Comparison of ENCODE assay signal across 8 cellular contexts in the genomic region with DNA sequence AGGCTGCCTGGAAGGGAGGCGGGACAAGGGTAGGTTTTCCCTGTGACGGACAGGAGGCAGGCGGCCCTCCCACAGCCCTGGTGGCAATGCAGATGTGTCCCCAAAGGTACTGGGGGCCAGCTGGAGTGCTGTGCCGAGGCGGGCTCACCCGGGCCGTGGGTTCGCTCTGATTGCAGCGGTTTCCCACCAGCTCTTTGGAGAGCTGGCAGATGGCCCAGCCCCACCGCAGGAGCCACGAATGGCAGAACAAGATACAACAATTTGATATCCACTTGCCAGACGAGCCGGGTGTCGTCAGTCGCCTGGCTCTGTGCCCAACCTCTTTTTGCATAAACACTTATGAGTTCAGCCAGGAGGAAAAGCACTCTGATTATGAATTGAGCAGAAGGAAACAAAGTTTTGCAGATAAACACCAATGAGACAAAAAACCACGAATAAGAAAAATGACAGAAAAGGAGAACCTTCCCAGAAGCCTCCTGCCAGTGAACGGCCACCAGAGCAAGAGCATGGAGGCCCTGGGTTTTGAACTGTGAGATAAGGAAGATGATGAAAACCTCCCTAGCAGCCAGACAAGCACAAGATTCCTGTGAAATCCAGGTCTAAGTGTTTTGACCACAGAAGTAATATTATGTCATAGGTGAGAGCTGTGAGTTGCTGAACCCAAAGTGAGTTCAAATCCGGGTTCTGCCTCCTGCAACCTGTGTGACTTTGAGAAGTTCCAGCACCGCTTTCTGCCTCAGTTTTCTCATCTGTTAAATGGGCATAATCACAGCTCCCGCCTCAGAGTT. TPM values are rescaled to one million over a fixed set of nuclear protein-coding genes. Genes with fewer than 3 reads are reported as not detected.
A peak's percentile ranks its signal among the peaks of the same experiment; 100 is the strongest.
DNase-seq lines count a peak whose midpoint lies in the region; FAIRE-seq and TF ChIP-seq lines count a peak whose summit lies in the region.
"Not testable (repeated sequence)": the region's sequence is repeated elsewhere in the genome, so short reads cannot be mapped to it uniquely, and the experiment has no call there.
"Had no signal": no experiment of that assay in that cellular context is flagged by ENCODE, and none has a peak within 500 bp of the region (broad histone marks: within the 10 kb centered on the region; RNA-seq: fewer than 3 reads in every experiment).

No MANE protein-coding gene starts in this region.

- not testable (repeated sequence) for H3K9me3 ChIP-seq in OCI-LY3 (ENCODE audit: insufficient read depth, low read length); right atrium auricular region; small intestine (ENCODE audit: control insufficient read depth, low read depth)

- H3K4me3 Mint-ChIP-seq in MCF 10A (ENCODE audit: unreplicated experiment): not testable (repeated sequence)

- not testable (repeated sequence) for H3K36me3 Mint-ChIP-seq in MCF 10A (ENCODE audit: insufficient read depth, unreplicated experiment)

- H3K79me2 ChIP-seq in OCI-LY3 (ENCODE audit: low read length): not testable (repeated sequence)

- BruUV-seq in MCF 10A (replicated peaks; lab: Mats Ljungman, UMichigan): not testable (repeated sequence)

- H3K27ac ChIP-seq in OCI-LY3 (ENCODE audit: low read length); right atrium auricular region; small intestine (ENCODE audit: low read depth in 1 of 2, low read length in 1 of 2): not testable (repeated sequence)

- not testable (repeated sequence) for H3K4me1 Mint-ChIP-seq in MCF 10A (ENCODE audit: insufficient read depth, unreplicated experiment)

- H3K9me3 Mint-ChIP-seq in MCF 10A (ENCODE audit: unreplicated experiment): not testable (repeated sequence)

- not testable (repeated sequence) for FAIRE-seq in small intestine (lab: Jason Lieb, UNC)

- intact Hi-C loops in MCF 10A (cut with micrococcal nuclease): not testable (repeated sequence)

- H3K27me3 ChIP-seq in GM06990 (replicated peaks; ENCODE audit: control insufficient read depth, insufficient read depth, low read length); right atrium auricular region; small intestine (ENCODE audit: control insufficient read depth in 2 of 2, insufficient read depth in 2 of 2, low read length in 2 of 2): not testable (repeated sequence)
- peaks cover 12% of the 10 kb centered on the region for H3K27me3 ChIP-seq in OCI-LY3 (ENCODE audit: low read depth, low read length)

- H3K9ac ChIP-seq in OCI-LY3 (ENCODE audit: low read length): not testable (repeated sequence)

- not testable (repeated sequence) for H3K4me1 ChIP-seq in OCI-LY3 (ENCODE audit: low read length); right atrium auricular region; small intestine (ENCODE audit: control insufficient read depth in 2 of 2, insufficient read depth in 1 of 2, low read depth in 1 of 2, low read length in 1 of 2)

- 14 to 18% (median 15%) methylated on average over 20 of the region's 20 CpGs for WGBS in small intestine, 3 donors

- POLR2A ChIA-PET in MCF 10A (lab: Yijun Ruan, JAX): not testable (repeated sequence)

- H3K36me3 ChIP-seq in GM06990 (ENCODE audit: control insufficient read depth, insufficient read depth, low read length); OCI-LY3 (replicated peaks; ENCODE audit: low read depth, low read length); right atrium auricular region; small intestine (ENCODE audit: control insufficient read depth in 2 of 2, insufficient read depth in 2 of 2, low read length in 2 of 2): not testable (repeated sequence)

- not testable (repeated sequence) for H2AFZ ChIP-seq in OCI-LY3 (ENCODE audit: low read depth, low read length)

- H3K4me2 ChIP-seq in OCI-LY3 (ENCODE audit: low read length): peak overlapping the region; percentile 25

- not testable (repeated sequence) for H3K4me3 ChIP-seq in GM06990 (replicated peaks; ENCODE audit: low read depth, low read length); small intestine (ENCODE audit: low read depth in 1 of 2, low read length in 2 of 2)
- H3K4me3 ChIP-seq in OCI-LY3 (ENCODE audit: low read length) (peak overlapping the region; percentile 1; the same call in 1 of the 2 replicates), right atrium auricular region (peak overlapping the region in 1 of 2 donors; percentile 35)

- H3K27me3 Mint-ChIP-seq in MCF 10A (ENCODE audit: insufficient read depth, unreplicated experiment): peaks cover 33% of the 10 kb centered on the region

- CTCF ChIA-PET in MCF 10A (lab: Yijun Ruan, JAX): not testable (repeated sequence)

- H4K20me1 ChIP-seq in OCI-LY3 (ENCODE audit: insufficient read depth, low read length): not testable (repeated sequence)

- DNase-seq in GM06990 (ENCODE audit: extremely low read depth, insufficient read length): peak; percentile 35
- peak; percentile 35 for DNase-seq in NCI-H1436 (lab: John Stamatoyannopoulos, UW)
- DNase-seq in activated CD8-positive, alpha-beta memory T cell treated with anti-CD3 and anti-CD28 coated beads for 1 hour (ENCODE audit: extremely low read depth in 1 of 2, low read depth in 1 of 2): peak; percentile 31 to 47
- DNase-seq in MCF 10A (ENCODE audit: unreplicated experiment): peak; percentile 4
- DNase-seq in right atrium auricular region (ENCODE audit: low spot score): peak; percentile 64
- DNase-seq in small intestine: peak; percentile 7

- not testable (repeated sequence) for H3K27ac Mint-ChIP-seq in MCF 10A (ENCODE audit: low read depth, unreplicated experiment)

- not testable (repeated sequence) for TF ChIP-seq CTCF in GM06990 (IDR thresholded peaks at IDR 0.05; ENCODE audit: insufficient read depth, low read length, poor library complexity, severe bottlenecking); OCI-LY3 (IDR thresholded peaks at IDR 0.05; ENCODE audit: low read depth, low read length); MCF 10A (IDR thresholded peaks at IDR 0.05; ENCODE audit: unreplicated experiment); right atrium auricular region (IDR thresholded peaks at IDR 0.05)

RNA-seq across cellular contexts. Expression of a gene that starts 19.9 kb away (rescaled TPM):
- total RNA-seq in MCF 10A (2022) (16.5 and 25.8 TPM in 2 replicates), right atrium auricular region (1 to 10 TPM; 2.8 to 6.0 TPM)
- polyA plus RNA-seq in small intestine: 1 to 10 TPM; 4.5 to 9.7 (median 4.9) TPM

RNA-seq across cellular contexts. Expression of a gene that starts 45.9 kb away (rescaled TPM):
- total RNA-seq in MCF 10A (2022) (28.5 and 29.1 TPM in 2 replicates), right atrium auricular region (10 to 100 TPM; 10.5 to 14.3 TPM)
- polyA plus RNA-seq in small intestine: 10 to 100 TPM in 1 of 3 donors, 1 to 10 TPM in 2; 4.6 to 35.4 (median 5.6) TPM

RNA-seq across cellular contexts. Expression of a gene that starts 51.7 kb away (rescaled TPM):
- total RNA-seq in MCF 10A (2022) (not detected in 2 replicates), right atrium auricular region (1 to 10 TPM; 5.2 to 5.4 TPM)
- polyA plus RNA-seq in small intestine: 1 to 10 TPM in 2 of 3 donors, not detected in 1; 1.1 to 2.5 TPM
- total RNA-seq: foreskin keratinocyte had no signal
- polyA plus RNA-seq: foreskin keratinocyte had no signal

Comparison
In these comparisons a context has a peak if more than half of its experiments do, and no peak if none do; other contexts are left out.
1. DNase-seq: peak in every context shown above with its lines; median percentile 64 in right atrium auricular region; 39 in activated CD8-positive, alpha-beta memory T cell treated with anti-CD3 and anti-CD28 coated beads for 1 hour; 35 in GM06990; 35 in NCI-H1436; 7 in small intestine; 4 in MCF 10A.